Comparison of ENCODE assay signal across 1 cellular context in genomic region chr10:20976891-20977684, GRCh38.
TF ChIP-seq lines count a peak whose summit lies in the region.

No MANE protein-coding gene starts in this region.

TF ChIP-seq in K562, 482 proteins besides CTCF, POLR2A, EP300 and RAD21 (continued from another document):
- TF ChIP-seq HMGN3 (IDR thresholded peaks at IDR 0.05; ENCODE audit: borderline replicate concordance, extremely low read depth, insufficient read length, low read depth, low read length) (no peak), ZNF668 (CRISPR knock-in tag; IDR thresholded peaks at IDR 0.05) (no peak), LARP7 (IDR thresholded peaks at IDR 0.05) (no peak), ZNF707 (CRISPR knock-in tag; conservative IDR thresholded peaks at IDR 0.05) (no peak), KDM1A (IDR thresholded peaks at IDR 0.05) (no peak), NFE2 (IDR thresholded peaks at IDR 0.05; ENCODE audit: low read depth) (no peak), CBFA2T3 (IDR thresholded peaks at IDR 0.05) (peak; percentile 36; the same call in 1 of the 2 replicates)
